Comparison of ENCODE assay signal across 20 cellular contexts in the genomic region with DNA sequence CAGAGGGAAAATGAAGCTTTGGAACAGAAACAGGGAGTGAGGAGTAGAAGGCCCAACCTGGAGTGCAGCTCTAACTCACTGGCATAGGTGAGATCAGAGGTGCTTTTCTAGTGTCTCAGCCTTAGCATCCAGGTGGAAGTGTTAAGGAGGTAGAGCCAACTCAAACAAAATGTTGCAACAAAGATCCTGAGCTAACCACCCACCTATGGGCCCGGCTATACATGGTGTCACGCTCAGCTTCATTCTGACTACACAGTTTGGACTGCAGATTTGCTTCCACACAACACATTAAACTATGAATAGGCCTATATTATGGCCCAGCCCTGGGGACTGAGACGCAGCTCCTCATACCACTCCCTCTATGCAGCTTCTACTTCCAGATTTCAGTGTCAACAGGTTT.
"Had no signal": no experiment of that assay in that cellular context is flagged by ENCODE, and none has a peak within 500 bp of the region (broad histone marks: within the 10 kb centered on the region; RNA-seq: fewer than 3 reads in every experiment).

No MANE protein-coding gene starts in this region.

- DNase-seq: dorsolateral prefrontal cortex; effector CD4-positive, alpha-beta T cell; foreskin fibroblast; gastrocnemius medialis; head of caudate nucleus; mesenchymal stem cell; mucosa of descending colon; naive B cell; right lobe of liver; small intestine; stimulated activated CD4-positive, alpha-beta T cell treated with anti-CD3 and anti-CD28 coated beads, Interleukin-15, amount 100 ng/mL, for 24 hours; stimulated activated CD4-positive, alpha-beta T cell treated with anti-CD3 and anti-CD28 coated beads, Interleukin-2, amount 100 ng/mL, for 48 hours; stimulated activated naive B cell treated with anti-CD40 and anti-IgM and Interleukin-4, amounts not matched to agents 10 μg/mL and 1 μg/mL and 100 μg/mL, for 72 hours; uterus had no signal

- ATAC-seq: gastrocnemius medialis; mucosa of descending colon; natural killer cell treated with Interleukin-12 subunit alpha and Interleukin-12 subunit beta and Interleukin-15 and Interleukin-18, amount 100 ng/mL, for 72 hours; stimulated activated naive B cell treated with anti-CD40 and anti-IgM and Interleukin-4, amounts not matched to agents 10 μg/mL and 1 μg/mL and 100 μg/mL, for 72 hours had no signal

- H3K79me2 ChIP-seq: parathyroid adenoma had no signal

- H2AFZ ChIP-seq: parathyroid adenoma had no signal

- H3K4me1 ChIP-seq: gastrocnemius medialis, parathyroid adenoma, right lobe of liver, upper lobe of left lung, uterus had no signal

- H3K4me3 ChIP-seq: dorsolateral prefrontal cortex, gastrocnemius medialis, lung, mucosa of descending colon, right lobe of liver, thoracic aorta, tibial nerve, upper lobe of left lung, uterus had no signal

- H3K9me3 ChIP-seq: gastrocnemius medialis, mucosa of descending colon, right lobe of liver, thoracic aorta, tibial nerve, upper lobe of left lung, uterus had no signal

- H3K9ac ChIP-seq: parathyroid adenoma had no signal

- H3K36me3 ChIP-seq: gastrocnemius medialis, right lobe of liver, thoracic aorta, tibial nerve, upper lobe of left lung, uterus had no signal

- H3K27ac ChIP-seq: dorsolateral prefrontal cortex, gastrocnemius medialis, parathyroid adenoma, right lobe of liver, thoracic aorta, tibial nerve, upper lobe of left lung, uterus had no signal

- H3K27me3 ChIP-seq: gastrocnemius medialis, right lobe of liver, tibial nerve, upper lobe of left lung, uterus had no signal
